In genomic region chr22:24513706-24514240, GRCh38 we compare ENCODE assay signal across 1 cellular context.
TF ChIP-seq lines count a peak whose summit lies in the region.

No MANE protein-coding gene starts in this region.

TF ChIP-seq in HepG2, 621 proteins besides CTCF, POLR2A, EP300 and RAD21:
- TF ChIP-seq TOPORS (CRISPR knock-in tag; IDR thresholded peaks at IDR 0.05): peak; percentile 19; the same call in 1 of the 2 replicates
- no peak for TF ChIP-seq ZNF740 (CRISPR knock-in tag; IDR thresholded peaks at IDR 0.05)
- TF ChIP-seq CREM (IDR thresholded peaks at IDR 0.05): no peak
- TF ChIP-seq CREM (CRISPR knock-in tag; IDR thresholded peaks at IDR 0.05): no peak
- peak; percentile 39; the same call in 1 of the 2 replicates for TF ChIP-seq HNRNPL (IDR thresholded peaks at IDR 0.05; ENCODE audit: low read depth, low read length)
- TF ChIP-seq, protein P1, sequence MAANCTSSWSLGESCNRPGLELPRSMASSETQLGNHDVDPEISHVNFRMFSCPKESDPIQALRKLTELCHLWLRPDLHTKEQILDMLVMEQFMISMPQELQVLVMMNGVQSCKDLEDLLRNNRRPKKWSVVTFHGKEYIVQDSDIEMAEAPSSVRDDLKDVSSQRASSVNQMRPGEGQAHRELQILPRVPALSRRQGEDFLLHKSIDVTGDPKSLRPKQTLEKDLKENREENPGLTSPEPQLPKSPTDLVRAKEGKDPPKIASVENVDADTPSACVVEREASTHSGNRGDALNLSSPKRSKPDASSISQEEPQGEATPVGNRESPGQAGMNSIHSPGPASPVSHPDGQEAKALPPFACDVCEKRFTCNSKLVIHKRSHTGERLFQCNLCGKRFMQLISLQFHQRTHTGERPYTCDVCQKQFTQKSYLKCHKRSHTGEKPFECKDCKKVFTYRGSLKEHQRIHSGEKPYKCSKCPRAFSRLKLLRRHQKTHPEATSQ (CRISPR knock-in tag; IDR thresholded peaks at IDR 0.05; ENCODE audit: borderline replicate concordance): 0 out of 2 replicates have a peak, but pooled peaks have one; percentile 16
- TF ChIP-seq ZNF510 (CRISPR knock-in tag; IDR thresholded peaks at IDR 0.05; ENCODE audit: low read depth): 0 out of 2 replicates have a peak, but pooled peaks have one; percentile 3
- TF ChIP-seq, protein P2, sequence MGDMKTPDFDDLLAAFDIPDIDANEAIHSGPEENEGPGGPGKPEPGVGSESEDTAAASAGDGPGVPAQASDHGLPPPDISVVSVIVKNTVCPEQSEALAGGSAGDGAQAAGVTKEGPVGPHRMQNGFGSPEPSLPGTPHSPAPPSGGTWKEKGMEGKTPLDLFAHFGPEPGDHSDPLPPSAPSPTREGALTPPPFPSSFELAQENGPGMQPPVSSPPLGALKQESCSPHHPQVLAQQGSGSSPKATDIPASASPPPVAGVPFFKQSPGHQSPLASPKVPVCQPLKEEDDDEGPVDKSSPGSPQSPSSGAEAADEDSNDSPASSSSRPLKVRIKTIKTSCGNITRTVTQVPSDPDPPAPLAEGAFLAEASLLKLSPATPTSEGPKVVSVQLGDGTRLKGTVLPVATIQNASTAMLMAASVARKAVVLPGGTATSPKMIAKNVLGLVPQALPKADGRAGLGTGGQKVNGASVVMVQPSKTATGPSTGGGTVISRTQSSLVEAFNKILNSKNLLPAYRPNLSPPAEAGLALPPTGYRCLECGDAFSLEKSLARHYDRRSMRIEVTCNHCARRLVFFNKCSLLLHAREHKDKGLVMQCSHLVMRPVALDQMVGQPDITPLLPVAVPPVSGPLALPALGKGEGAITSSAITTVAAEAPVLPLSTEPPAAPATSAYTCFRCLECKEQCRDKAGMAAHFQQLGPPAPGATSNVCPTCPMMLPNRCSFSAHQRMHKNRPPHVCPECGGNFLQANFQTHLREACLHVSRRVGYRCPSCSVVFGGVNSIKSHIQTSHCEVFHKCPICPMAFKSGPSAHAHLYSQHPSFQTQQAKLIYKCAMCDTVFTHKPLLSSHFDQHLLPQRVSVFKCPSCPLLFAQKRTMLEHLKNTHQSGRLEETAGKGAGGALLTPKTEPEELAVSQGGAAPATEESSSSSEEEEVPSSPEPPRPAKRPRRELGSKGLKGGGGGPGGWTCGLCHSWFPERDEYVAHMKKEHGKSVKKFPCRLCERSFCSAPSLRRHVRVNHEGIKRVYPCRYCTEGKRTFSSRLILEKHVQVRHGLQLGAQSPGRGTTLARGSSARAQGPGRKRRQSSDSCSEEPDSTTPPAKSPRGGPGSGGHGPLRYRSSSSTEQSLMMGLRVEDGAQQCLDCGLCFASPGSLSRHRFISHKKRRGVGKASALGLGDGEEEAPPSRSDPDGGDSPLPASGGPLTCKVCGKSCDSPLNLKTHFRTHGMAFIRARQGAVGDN (CRISPR knock-in tag; IDR thresholded peaks at IDR 0.05): 0 out of 2 replicates have a peak, but pooled peaks have one; percentile 75
- TF ChIP-seq SMYD3 (CRISPR knock-in tag; IDR thresholded peaks at IDR 0.05): 0 out of 2 replicates have a peak, but pooled peaks have one; percentile 12
- TF ChIP-seq ELF1 (CRISPR knock-in tag; IDR thresholded peaks at IDR 0.05): no peak
- TF ChIP-seq, protein P3, sequence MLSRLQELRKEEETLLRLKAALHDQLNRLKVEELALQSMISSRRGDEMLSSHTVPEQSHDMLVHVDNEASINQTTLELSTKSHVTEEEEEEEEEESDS (CRISPR knock-in tag; IDR thresholded peaks at IDR 0.05; ENCODE audit: borderline replicate concordance): no peak
- peak; percentile 61; the same call in 1 of the 2 replicates for TF ChIP-seq ZC3H4 (CRISPR knock-in tag; IDR thresholded peaks at IDR 0.05; ENCODE audit: borderline replicate concordance)
- TF ChIP-seq NONO (IDR thresholded peaks at IDR 0.05): no peak
- TF ChIP-seq NONO (CRISPR knock-in tag; conservative IDR thresholded peaks at IDR 0.05): peak; percentile 3; the same call in 1 of the 2 replicates
- peak; percentile 51; the same call in 1 of the 2 replicates for TF ChIP-seq CHD4 (IDR thresholded peaks at IDR 0.05; ENCODE audit: borderline replicate concordance, low read length)
- 0 out of 2 replicates have a peak, but pooled peaks have one; percentile 55 for TF ChIP-seq ZNF354B (CRISPR knock-in tag; IDR thresholded peaks at IDR 0.05)
